Comparison of ENCODE assay signal across 17 cellular contexts in genomic region chr3:11908981-11909698, GRCh38.
DNase-seq lines count a peak whose midpoint lies in the region; ATAC-seq and TF ChIP-seq lines count a peak whose summit lies in the region.
"Had no signal": no experiment of that assay in that cellular context is flagged by ENCODE, and none has a peak within 500 bp of the region (broad histone marks: within the 10 kb centered on the region; RNA-seq: fewer than 3 reads in every experiment).

No MANE protein-coding gene starts in this region.

- H3K27me3 ChIP-seq in smooth muscle cell (ENCODE audit: low read depth) = peaks cover 5% of the 10 kb centered on the region
- H3K27me3 ChIP-seq: SJSA1 had no signal

- DNase-seq in activated CD4-positive, CD25-positive, alpha-beta regulatory T cell treated with anti-CD3 and anti-CD28 coated beads, Interleukin-2, amount 50 U/mL, for 72 hours = no peak
- peak; percentile 15 for DNase-seq in GM12865 (ENCODE audit: low read depth)
- peak; percentile 15 for DNase-seq in activated effector memory CD4-positive, alpha-beta T cell treated with Interleukin-2 at 50 U/mL for 16 hours
- DNase-seq in osteocyte (ENCODE audit: extremely low spot score, unreplicated experiment) = peak; percentile 68
- DNase-seq in NCI-H1417 (lab: John Stamatoyannopoulos, UW) = no peak
- no peak for DNase-seq in smooth muscle cell (lab: John Stamatoyannopoulos, UW; ENCODE audit: unreplicated experiment)
- DNase-seq: Caco-2, HCEC 1CT, NCI-H1092 treated with DMSO at 0.1 percent for 48 hours, NCI-H1694 treated with DMSO at 0.1 percent for 48 hours, NCI-H69 had no signal

- WGBS in smooth muscle cell (ENCODE audit: low lambda C conversion rate) = 85% methylated on average over 22 of the region's 22 CpGs

- no peak for TF ChIP-seq CTCF in GM12865 (IDR thresholded peaks at IDR 0.05; ENCODE audit: insufficient read depth, low read depth, low read length, missing control alignments)
- no peak for TF ChIP-seq CTCF in osteocyte (IDR thresholded peaks at IDR 0.05)
- TF ChIP-seq CTCF in smooth muscle cell (IDR thresholded peaks at IDR 0.05; ENCODE audit: borderline replicate concordance, insufficient read depth, poor library complexity, severe bottlenecking) = no peak

- no peak overlapping the region for H3K9ac ChIP-seq in smooth muscle cell (ENCODE audit: low read depth)
- H3K9ac ChIP-seq: KMS-11 had no signal

- no peak overlapping the region for H3K4me3 ChIP-seq in GM12865 (ENCODE audit: low read depth, low read length)
- no peak overlapping the region for H3K4me3 ChIP-seq in smooth muscle cell
- H3K4me3 ChIP-seq: SJSA1 had no signal

- H3K79me2 ChIP-seq in smooth muscle cell (ENCODE audit: low read depth) = no peaks in the 10 kb centered on the region

- peak; percentile 73 to 79 for ATAC-seq in activated CD4-positive, CD25-positive, alpha-beta regulatory T cell treated with anti-CD3 and anti-CD28 coated beads, Interleukin-2, amount 50 U/mL, for 24 hours
- ATAC-seq in HG03045 (IDR thresholded peaks at IDR 0.05; ENCODE audit: unreplicated experiment) = no peak

- H3K4me2 ChIP-seq in smooth muscle cell = no peak overlapping the region
- H3K4me2 ChIP-seq: KMS-11 had no signal

- no peaks in the 10 kb centered on the region for H3K4me1 ChIP-seq in smooth muscle cell (ENCODE audit: low read depth)
- H3K4me1 ChIP-seq: Caco-2, SJSA1 had no signal

- no peaks in the 10 kb centered on the region for H3K36me3 ChIP-seq in smooth muscle cell (ENCODE audit: low read depth)
- H3K36me3 ChIP-seq: SJSA1 had no signal

- H2AFZ ChIP-seq in smooth muscle cell (ENCODE audit: low read depth) = no peak overlapping the region

- H3K4me1 Mint-ChIP-seq in osteocyte (ENCODE audit: unreplicated experiment) = no peaks in the 10 kb centered on the region

- H3K36me3 Mint-ChIP-seq in osteocyte (ENCODE audit: unreplicated experiment) = no peaks in the 10 kb centered on the region

- no peak overlapping the region for H3K27ac ChIP-seq in smooth muscle cell (ENCODE audit: low read depth)
- H3K27ac ChIP-seq: 22Rv1, HL-60, KMS-11, SJSA1 had no signal

- H4K20me1 ChIP-seq in smooth muscle cell (ENCODE audit: low read depth) = no peaks in the 10 kb centered on the region

- no peaks in the 10 kb centered on the region for H3K27me3 Mint-ChIP-seq in osteocyte (ENCODE audit: unreplicated experiment)

- no peak overlapping the region for H3K27ac Mint-ChIP-seq in osteocyte (ENCODE audit: unreplicated experiment)

- no peak overlapping the region for H3K4me3 Mint-ChIP-seq in osteocyte (ENCODE audit: unreplicated experiment)

- H3K9me3 Mint-ChIP-seq in osteocyte (ENCODE audit: unreplicated experiment) = no peaks in the 10 kb centered on the region

- H3K9me3 ChIP-seq in smooth muscle cell (replicated peaks; ENCODE audit: low read depth) = no peaks in the 10 kb centered on the region
- H3K9me3 ChIP-seq: Caco-2, SJSA1 had no signal

- no peaks in the 10 kb centered on the region for H3F3A ChIP-seq in smooth muscle cell (ENCODE audit: low read depth)

Comparison
In these comparisons a context has a peak if more than half of its experiments do, and no peak if none do; other contexts are left out.
1. DNase-seq: peak in GM12865 (single experiment), activated effector memory CD4-positive, alpha-beta T cell treated with Interleukin-2 at 50 U/mL for 16 hours (single experiment) and osteocyte (single experiment); none in activated CD4-positive, CD25-positive, alpha-beta regulatory T cell treated with anti-CD3 and anti-CD28 coated beads, Interleukin-2, amount 50 U/mL, for 72 hours (single experiment), NCI-H1417 (0 of 3) and smooth muscle cell (single experiment).